8 cellular contexts compared by ENCODE assay signal in the genomic region with DNA sequence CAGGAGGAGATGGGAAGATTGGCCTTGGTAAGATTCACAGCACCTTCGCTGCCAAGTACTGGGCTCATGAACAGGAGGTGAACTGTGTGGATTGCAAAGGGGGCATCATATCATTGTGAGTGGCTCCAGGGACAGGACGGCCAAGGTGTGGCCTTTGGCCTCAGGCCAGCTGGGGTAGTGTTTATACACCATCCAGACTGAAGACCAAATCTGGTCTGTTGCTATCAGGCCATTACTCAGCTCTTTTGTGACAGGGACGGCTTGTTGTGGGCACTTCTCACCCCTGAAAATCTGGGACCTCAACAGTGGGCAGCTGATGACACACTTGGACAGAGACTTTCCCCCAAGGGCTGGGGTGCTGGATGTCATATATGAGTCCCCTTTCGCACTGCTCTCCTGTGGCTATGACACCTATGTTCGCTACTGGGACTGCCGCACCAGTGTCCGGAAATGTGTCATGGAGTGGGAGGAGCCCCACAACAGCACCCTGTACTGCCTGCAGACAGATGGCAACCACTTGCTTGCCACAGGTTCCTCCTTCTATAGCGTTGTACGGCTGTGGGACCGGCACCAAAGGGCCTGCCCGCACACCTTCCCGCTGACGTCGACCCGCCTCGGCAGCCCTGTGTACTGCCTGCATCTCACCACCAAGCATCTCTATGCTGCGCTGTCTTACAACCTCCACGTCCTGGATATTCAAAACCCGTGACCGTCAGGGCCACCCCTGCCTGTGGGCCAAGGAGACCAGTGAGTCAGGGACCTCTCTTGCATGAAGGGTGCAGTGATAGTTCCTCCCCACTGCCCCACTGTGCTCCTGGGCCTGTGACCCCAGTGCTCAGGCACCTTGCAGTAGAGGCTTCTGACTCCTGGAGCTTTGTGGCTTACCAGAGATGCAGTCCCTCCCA.
A peak's percentile ranks its signal among the peaks of the same experiment; 100 is the strongest.
DNase-seq lines count a peak whose midpoint lies in the region; ATAC-seq, FAIRE-seq and TF ChIP-seq lines count a peak whose summit lies in the region.

No MANE protein-coding gene starts in this region.

- H3K9me3 ChIP-seq in OCI-LY3 (ENCODE audit: insufficient read depth, low read length): no peaks in the 10 kb centered on the region
- no peaks in the 10 kb centered on the region for H3K9me3 ChIP-seq in kidney (ENCODE audit: control insufficient read depth in 1 of 2, low read length in 2 of 2)
- H3K9me3 ChIP-seq in HAP-1: no peaks in the 10 kb centered on the region

- in situ Hi-C loops in HAP-1 (cut with MboI; ENCODE audit: low sequenced_read_pairs): no loop called here

- H2AFZ ChIP-seq in OCI-LY3 (ENCODE audit: low read depth, low read length): no peak overlapping the region; the same call in 1 of the 2 replicates

- peak; percentile 45 to 57 for DNase-seq in activated T-cell treated with anti-CD3 and anti-CD28 coated beads, Interleukin-2, amount 50 U/mL, for 72 hours
- DNase-seq in kidney (peak; percentile 86), NCI-H2227 (lab: John Stamatoyannopoulos, UW; ENCODE audit: unreplicated experiment) (no peak), NCI-H1930 (lab: John Stamatoyannopoulos, UW) (no peak), type B pancreatic cell (ENCODE audit: extremely low spot score, unreplicated experiment) (no peak), HAP-1 (ENCODE audit: low spot score in 2 of 2) (no peak)
- peak in 1 of 2 donors; percentile 45 for DNase-seq in stimulated activated naive CD8-positive, alpha-beta T cell treated with anti-CD3 and anti-CD28 coated beads, Interleukin-15, amount 100 ng/mL, for 72 hours

- peaks cover 6% of the 10 kb centered on the region for H3K4me1 Mint-ChIP-seq in activated T-cell treated with anti-CD3 and anti-CD28 coated beads, Interleukin-2, amount 50 U/mL, for 72 hours (ENCODE audit: low read depth)
- H3K4me1 Mint-ChIP-seq in stimulated activated naive CD8-positive, alpha-beta T cell treated with anti-CD3 and anti-CD28 coated beads, Interleukin-15, amount 100 ng/mL, for 72 hours: peaks cover 4% of the 10 kb centered on the region
- peaks cover 10% of the 10 kb centered on the region for H3K4me1 Mint-ChIP-seq in type B pancreatic cell (ENCODE audit: unreplicated experiment)

- H3K4me3 Mint-ChIP-seq in activated T-cell treated with anti-CD3 and anti-CD28 coated beads, Interleukin-2, amount 50 U/mL, for 72 hours: no peak overlapping the region
- no peak overlapping the region for H3K4me3 Mint-ChIP-seq in stimulated activated naive CD8-positive, alpha-beta T cell treated with anti-CD3 and anti-CD28 coated beads, Interleukin-15, amount 100 ng/mL, for 72 hours
- H3K4me3 Mint-ChIP-seq in type B pancreatic cell: no peak overlapping the region

- peak overlapping the region; percentile 16 for H3K27ac Mint-ChIP-seq in activated T-cell treated with anti-CD3 and anti-CD28 coated beads, Interleukin-2, amount 50 U/mL, for 72 hours
- peak overlapping the region; percentile 61 to 69 for H3K27ac Mint-ChIP-seq in stimulated activated naive CD8-positive, alpha-beta T cell treated with anti-CD3 and anti-CD28 coated beads, Interleukin-15, amount 100 ng/mL, for 72 hours
- H3K27ac Mint-ChIP-seq in type B pancreatic cell: no peak overlapping the region

- H3K27ac ChIP-seq in OCI-LY3 (ENCODE audit: low read length) (no peak overlapping the region), kidney (ENCODE audit: low read depth in 2 of 2, low read length in 2 of 2) (peak overlapping the region; percentile 84 to 90)

- peak overlapping the region; percentile 21; the same call in 1 of the 2 replicates for H3K4me2 ChIP-seq in OCI-LY3 (ENCODE audit: low read length)

- H3K27me3 ChIP-seq in OCI-LY3 (ENCODE audit: low read depth, low read length) (no peaks in the 10 kb centered on the region), HAP-1 (ENCODE audit: low read depth) (no peaks in the 10 kb centered on the region)

- H3K27me3 Mint-ChIP-seq in activated T-cell treated with anti-CD3 and anti-CD28 coated beads, Interleukin-2, amount 50 U/mL, for 72 hours (ENCODE audit: low read depth): no peaks in the 10 kb centered on the region
- no peaks in the 10 kb centered on the region for H3K27me3 Mint-ChIP-seq in stimulated activated naive CD8-positive, alpha-beta T cell treated with anti-CD3 and anti-CD28 coated beads, Interleukin-15, amount 100 ng/mL, for 72 hours
- no peaks in the 10 kb centered on the region for H3K27me3 Mint-ChIP-seq in type B pancreatic cell

- no peaks in the 10 kb centered on the region for H3K36me3 Mint-ChIP-seq in activated T-cell treated with anti-CD3 and anti-CD28 coated beads, Interleukin-2, amount 50 U/mL, for 72 hours (ENCODE audit: insufficient read depth in 2 of 2)
- no peaks in the 10 kb centered on the region for H3K36me3 Mint-ChIP-seq in type B pancreatic cell

- intact Hi-C loops in kidney (cut with DNase I): no loop called here

- H3K9ac ChIP-seq in OCI-LY3 (ENCODE audit: low read length) (no peak overlapping the region), kidney (ENCODE audit: low read length in 2 of 2) (peak overlapping the region in 1 of 2 donors; percentile 60)

- TF ChIP-seq CTCF in OCI-LY3 (IDR thresholded peaks at IDR 0.05; ENCODE audit: low read depth, low read length) (no peak), kidney (IDR thresholded peaks at IDR 0.05; ENCODE audit: borderline replicate concordance, extremely low read depth, insufficient read depth) (no peak), type B pancreatic cell (conservative IDR thresholded peaks at IDR 0.05) (no peak)

- no peaks in the 10 kb centered on the region for H3K9me3 Mint-ChIP-seq in activated T-cell treated with anti-CD3 and anti-CD28 coated beads, Interleukin-2, amount 50 U/mL, for 72 hours
- no peaks in the 10 kb centered on the region for H3K9me3 Mint-ChIP-seq in stimulated activated naive CD8-positive, alpha-beta T cell treated with anti-CD3 and anti-CD28 coated beads, Interleukin-15, amount 100 ng/mL, for 72 hours
- H3K9me3 Mint-ChIP-seq in type B pancreatic cell: no peaks in the 10 kb centered on the region

- peak; percentile 89 to 93 for ATAC-seq in activated T-cell treated with anti-CD3 and anti-CD28 coated beads, Interleukin-2, amount 50 U/mL, for 72 hours (replicated peaks in 1 of 2)
- ATAC-seq in stimulated activated naive CD8-positive, alpha-beta T cell treated with anti-CD3 and anti-CD28 coated beads, Interleukin-15, amount 100 ng/mL, for 72 hours: peak; percentile 89

- H3K36me3 ChIP-seq in OCI-LY3 (replicated peaks; ENCODE audit: low read depth, low read length): no peaks in the 10 kb centered on the region
- peaks cover 16 to 31% of the 10 kb centered on the region in 2 donors for H3K36me3 ChIP-seq in kidney (ENCODE audit: control insufficient read depth in 1 of 2, insufficient read depth in 2 of 2, low read length in 2 of 2)
- no peaks in the 10 kb centered on the region for H3K36me3 ChIP-seq in HAP-1 (replicated peaks)

- no peak overlapping the region for H3K4me3 ChIP-seq in OCI-LY3 (ENCODE audit: low read length)
- H3K4me3 ChIP-seq in kidney (ENCODE audit: low read length in 2 of 2): no peak overlapping the region
- H3K4me3 ChIP-seq in HAP-1: no peak overlapping the region

- no peaks in the 10 kb centered on the region for H3K79me2 ChIP-seq in OCI-LY3 (ENCODE audit: low read length)

- H4K20me1 ChIP-seq in OCI-LY3 (ENCODE audit: insufficient read depth, low read length): 0 out of 2 replicates have a peak, but pooled peaks cover 2% of the 10 kb centered on the region

- FAIRE-seq in kidney (lab: Jason Lieb, UNC): no peak

- peaks cover 3% of the 10 kb centered on the region; the same call in 1 of the 2 replicates for H3K4me1 ChIP-seq in OCI-LY3 (ENCODE audit: low read length)
- peaks cover 38 to 43% of the 10 kb centered on the region in 2 donors for H3K4me1 ChIP-seq in kidney (ENCODE audit: control insufficient read depth in 1 of 2, insufficient read depth in 1 of 2, low read depth in 1 of 2, low read length in 2 of 2)
- H3K4me1 ChIP-seq in HAP-1: no peaks in the 10 kb centered on the region

Comparison
In these comparisons a context has a peak if more than half of its experiments do, and no peak if none do; other contexts are left out.
1. DNase-seq: peak in activated T-cell treated with anti-CD3 and anti-CD28 coated beads, Interleukin-2, amount 50 U/mL, for 72 hours (2 of 2) and kidney (single experiment); none in NCI-H2227 (single experiment), NCI-H1930 (0 of 2), type B pancreatic cell (single experiment) and HAP-1 (0 of 2).